ENCODE assay signal across 29 cellular contexts in the genomic region with DNA sequence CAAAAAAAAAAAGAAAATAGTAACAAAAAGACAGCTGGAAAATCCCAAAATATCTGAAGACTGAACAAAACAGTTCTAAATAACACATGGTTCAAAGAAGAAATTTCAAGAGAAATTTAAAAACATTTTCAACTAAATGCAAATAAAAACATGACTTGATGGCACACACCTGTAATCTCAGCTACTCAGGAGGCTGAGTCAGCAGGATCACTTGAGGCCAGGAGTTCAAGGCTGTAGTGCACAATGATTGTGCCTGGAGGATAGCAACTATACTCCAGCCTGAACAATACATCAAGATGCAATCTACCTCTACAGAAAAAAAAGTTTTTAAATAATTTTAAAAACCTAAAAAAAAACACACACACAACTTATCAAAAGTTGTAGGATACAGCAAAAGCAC. TPM values are rescaled to one million over a fixed set of nuclear protein-coding genes. Genes with fewer than 3 reads are reported as not detected.
DNase-seq lines count a peak whose midpoint lies in the region; ATAC-seq, FAIRE-seq and TF ChIP-seq lines count a peak whose summit lies in the region.
"Had no signal": no experiment of that assay in that cellular context is flagged by ENCODE, and none has a peak within 500 bp of the region (broad histone marks: within the 10 kb centered on the region; RNA-seq: fewer than 3 reads in every experiment).

No MANE protein-coding gene starts in this region.

- H3K18ac ChIP-seq in IMR-90 (ENCODE audit: low read depth, low read length): no peak overlapping the region

- H3K4me3 ChIP-seq in IMR-90 (ENCODE audit: insufficient read depth, low read depth, low read length) (no peak overlapping the region), K562 (no peak overlapping the region), parathyroid adenoma (ENCODE audit: low read depth, low read length) (no peak overlapping the region), H7 (ENCODE audit: insufficient read depth, low read depth, low read length) (no peak overlapping the region)
- H3K4me3 ChIP-seq: BLaER1, GM12878 had no signal

- H3K56ac ChIP-seq in IMR-90 (ENCODE audit: extremely low read depth, insufficient read depth, low read length): no peak overlapping the region

- H2BK120ac ChIP-seq in IMR-90 (ENCODE audit: low read depth, low read length): no peak overlapping the region

- no peak overlapping the region for H4K5ac ChIP-seq in IMR-90 (ENCODE audit: low read depth, low read length)

- intact Hi-C loops in natural killer cell (cut with micrococcal nuclease) (no loop called here), IMR-90 (cut with micrococcal nuclease) (no loop called here), K562 (cut with micrococcal nuclease) (no loop called here)
- intact Hi-C loops in activated T-helper 2 cell treated with anti-CD3 and anti-CD28 coated beads, Interferon-gamma antibody, Interleukin-2, Interleukin-4, amounts not matched to agents 10 μg/mL and 5 μg/mL and 100 μg/mL, durations not matched to agents 14 hours and 24 hours and 36 hours (cut with micrococcal nuclease): no loop called here

- H3K4ac ChIP-seq in IMR-90 (ENCODE audit: low read depth, low read length): no peak overlapping the region

- H3K9me1 ChIP-seq in IMR-90 (ENCODE audit: insufficient read depth, low read length) (no peaks in the 10 kb centered on the region), K562 (ENCODE audit: control insufficient read depth, insufficient read depth, low read length) (peaks cover 3% of the 10 kb centered on the region)

- TF ChIP-seq EP300 in K562 (IDR thresholded peaks at IDR 0.05; ENCODE audit: low read length): no peak

- DNase-seq in natural killer cell (no peak), IMR-90 (no peak), K562 (ENCODE audit: extremely low read depth in 1 of 4, low spot score in 3 of 4) (no peak), H7 (no peak)
- DNase-seq in natural killer cell treated with Interleukin-12 subunit alpha and Interleukin-12 subunit beta and Interleukin-15 and Interleukin-18, amount 100 ng/mL, for 72 hours (ENCODE audit: low spot score): no peak
- DNase-seq in activated T-helper 2 cell treated with anti-CD3 and anti-CD28 coated beads, Interferon-gamma antibody, Interleukin-2, Interleukin-4, amounts not matched to agents 10 μg/mL and 5 μg/mL and 100 μg/mL, durations not matched to agents 14 hours and 24 hours and 36 hours (ENCODE audit: low spot score): no peak
- DNase-seq in activated CD8-positive, alpha-beta T cell treated with anti-CD3 and anti-CD28 coated beads, Interleukin-2, amount 10 ng/mL, durations not matched to agents 7 days and 5 days: no peak
- DNase-seq: 8988T; ACHN; BE2C; C1 segment of cervical spinal cord; Caco-2; Calu3; CD4-positive, alpha-beta T cell; CD8-positive, alpha-beta T cell; DMS 273 treated with DMSO at 0.1 percent for 48 hours; DMS153; DMS53; DMS79; DND-41; EL; GDM1 had no signal

- no peak overlapping the region for H4K91ac ChIP-seq in IMR-90 (ENCODE audit: insufficient read depth, low read depth, low read length)

- no peak overlapping the region for H2BK20ac ChIP-seq in IMR-90 (ENCODE audit: low read depth, low read length)

- H3K27me3 Mint-ChIP-seq in natural killer cell (ENCODE audit: low read depth in 2 of 2): no peaks in the 10 kb centered on the region
- no peaks in the 10 kb centered on the region for H3K27me3 Mint-ChIP-seq in natural killer cell treated with Interleukin-12 subunit alpha and Interleukin-12 subunit beta and Interleukin-15 and Interleukin-18, amount 100 ng/mL, for 72 hours
- no peaks in the 10 kb centered on the region for H3K27me3 Mint-ChIP-seq in activated T-helper 2 cell treated with anti-CD3 and anti-CD28 coated beads, Interferon-gamma antibody, Interleukin-2, Interleukin-4, amounts not matched to agents 10 μg/mL and 5 μg/mL and 100 μg/mL, durations not matched to agents 14 hours and 24 hours and 36 hours (ENCODE audit: low read depth)
- no peaks in the 10 kb centered on the region for H3K27me3 Mint-ChIP-seq in activated CD8-positive, alpha-beta T cell treated with anti-CD3 and anti-CD28 coated beads, Interleukin-2, amount 10 ng/mL, durations not matched to agents 7 days and 5 days (ENCODE audit: low read depth)
- H3K27me3 Mint-ChIP-seq: CD4-positive, alpha-beta T cell had no signal

- H3K4me3 Mint-ChIP-seq in natural killer cell: no peak overlapping the region
- no peak overlapping the region for H3K4me3 Mint-ChIP-seq in natural killer cell treated with Interleukin-12 subunit alpha and Interleukin-12 subunit beta and Interleukin-15 and Interleukin-18, amount 100 ng/mL, for 72 hours
- no peak overlapping the region for H3K4me3 Mint-ChIP-seq in activated T-helper 2 cell treated with anti-CD3 and anti-CD28 coated beads, Interferon-gamma antibody, Interleukin-2, Interleukin-4, amounts not matched to agents 10 μg/mL and 5 μg/mL and 100 μg/mL, durations not matched to agents 14 hours and 24 hours and 36 hours (ENCODE audit: low read depth)
- no peak overlapping the region for H3K4me3 Mint-ChIP-seq in activated CD8-positive, alpha-beta T cell treated with anti-CD3 and anti-CD28 coated beads, Interleukin-2, amount 10 ng/mL, durations not matched to agents 7 days and 5 days
- H3K4me3 Mint-ChIP-seq: CD14-positive monocyte; CD4-positive, alpha-beta T cell; CD8-positive, alpha-beta T cell had no signal

- H3K27me3 ChIP-seq in IMR-90 (ENCODE audit: control insufficient read depth, insufficient read depth, low read length) (no peaks in the 10 kb centered on the region), K562 (ENCODE audit: control insufficient read depth in 2 of 2, insufficient read depth in 2 of 2, low read length in 2 of 2) (no peaks in the 10 kb centered on the region), parathyroid adenoma (ENCODE audit: control insufficient read depth, insufficient read depth, low read length) (no peaks in the 10 kb centered on the region), H7 (ENCODE audit: control insufficient read depth, insufficient read depth, low read length) (no peaks in the 10 kb centered on the region)
- H3K27me3 ChIP-seq: BE2C, BLaER1 had no signal

- no peak overlapping the region for H3K14ac ChIP-seq in IMR-90 (replicated peaks; ENCODE audit: low read depth, low read length)

- POLR2A ChIA-PET in IMR-90 (lab: Charles Lee; ENCODE audit: unreplicated experiment): interaction anchor here (0.6 kb wide), 1 partner anchor 88 kb away, joined by 3 read pairs; no protein-coding TSS in a partner anchor
- POLR2A ChIA-PET in K562 (lab: Yijun Ruan, JAX): interaction anchor here (1.2 kb wide), 1 partner anchor 22 kb away, joined by 3 read pairs; the partner anchor contains the start of gene ASF1A
- POLR2A ChIA-PET in activated CD8-positive, alpha-beta T cell treated with anti-CD3 and anti-CD28 coated beads, Interleukin-2, amount 10 ng/mL, durations not matched to agents 7 days and 5 days (lab: Charles Lee): interaction anchor here (0.6 kb wide), 1 partner anchor 19 kb away, joined by 3 read pairs; no protein-coding TSS in a partner anchor

- CTCF ChIA-PET in IMR-90 (lab: Yijun Ruan, JAX) (interaction anchor here (0.6 kb wide), 1 partner anchor 40 kb away, joined by 4 read pairs; no protein-coding TSS in a partner anchor), K562 (lab: Yijun Ruan, JAX; ENCODE audit: low intra/inter-chr PET ratio) (no interaction called here)
- CTCF ChIA-PET in activated CD8-positive, alpha-beta T cell treated with anti-CD3 and anti-CD28 coated beads, Interleukin-2, amount 10 ng/mL, durations not matched to agents 7 days and 5 days (lab: Charles Lee): no interaction called here

- no peaks in the 10 kb centered on the region for H3K9me3 Mint-ChIP-seq in natural killer cell
- no peaks in the 10 kb centered on the region for H3K9me3 Mint-ChIP-seq in natural killer cell treated with Interleukin-12 subunit alpha and Interleukin-12 subunit beta and Interleukin-15 and Interleukin-18, amount 100 ng/mL, for 72 hours
- H3K9me3 Mint-ChIP-seq in activated T-helper 2 cell treated with anti-CD3 and anti-CD28 coated beads, Interferon-gamma antibody, Interleukin-2, Interleukin-4, amounts not matched to agents 10 μg/mL and 5 μg/mL and 100 μg/mL, durations not matched to agents 14 hours and 24 hours and 36 hours: peaks cover 24% of the 10 kb centered on the region
- no peaks in the 10 kb centered on the region for H3K9me3 Mint-ChIP-seq in activated CD8-positive, alpha-beta T cell treated with anti-CD3 and anti-CD28 coated beads, Interleukin-2, amount 10 ng/mL, durations not matched to agents 7 days and 5 days (ENCODE audit: insufficient read depth)

- TF ChIP-seq POLR2A in IMR-90 (IDR thresholded peaks at IDR 0.05; ENCODE audit: low read depth, low read length) (no peak), K562 (conservative IDR thresholded peaks at IDR 0.05) (no peak)

- BruUV-seq in IMR-90 (replicated peaks; lab: Mats Ljungman, UMichigan): no TSS peak
- no TSS peak for BruUV-seq in K562 (replicated peaks; lab: Mats Ljungman, UMichigan)

- H3K79me2 ChIP-seq in K562 (ENCODE audit: control insufficient read depth, insufficient read depth, low read length) (0 out of 3 replicates have a peak, but pooled peaks cover 5% of the 10 kb centered on the region), parathyroid adenoma (peaks cover 33% of the 10 kb centered on the region)

- no peaks in the 10 kb centered on the region for H3K36me3 ChIP-seq in IMR-90 (ENCODE audit: control insufficient read depth, insufficient read depth, low read length)
- H3K36me3 ChIP-seq in K562 (ENCODE audit: control insufficient read depth, insufficient read depth, low read length): no peaks in the 10 kb centered on the region; the same call in 2 of the 3 replicates
- H3K36me3 ChIP-seq in parathyroid adenoma (ENCODE audit: control insufficient read depth, insufficient read depth, low read length): no peaks in the 10 kb centered on the region
- no peaks in the 10 kb centered on the region for H3K36me3 ChIP-seq in H7 (replicated peaks; ENCODE audit: control insufficient read depth, insufficient read depth, low read length)
- H3K36me3 ChIP-seq: BE2C had no signal

- no peak overlapping the region for H2BK5ac ChIP-seq in IMR-90 (ENCODE audit: low read depth, low read length, poor library complexity, severe bottlenecking)

- TF ChIP-seq CTCF in natural killer cell (IDR thresholded peaks at IDR 0.05) (no peak), IMR-90 (conservative IDR thresholded peaks at IDR 0.05; ENCODE audit: low read depth, low read length) (no peak), K562 (IDR thresholded peaks at IDR 0.05 in 2 of 3, conservative IDR thresholded peaks at IDR 0.05 in 1 of 3; ENCODE audit: insufficient read depth in 2 of 3, low read depth in 1 of 3, low read length in 3 of 3) (no peak), parathyroid adenoma (IDR thresholded peaks at IDR 0.05) (no peak)

- H3K27ac ChIP-seq in IMR-90 (ENCODE audit: insufficient read depth, low read length) (no peak overlapping the region), K562 (ENCODE audit: extremely low read depth, low read depth, low read length) (no peak overlapping the region), parathyroid adenoma (peak overlapping the region; percentile 8)
- H3K27ac ChIP-seq: BLaER1 had no signal

- ATAC-seq in natural killer cell: no peak
- no peak for ATAC-seq in natural killer cell treated with Interleukin-12 subunit alpha and Interleukin-12 subunit beta and Interleukin-15 and Interleukin-18, amount 100 ng/mL, for 72 hours
- ATAC-seq in IMR-90 (ENCODE audit: low read depth): no peak
- ATAC-seq in K562: no peak
- ATAC-seq in activated CD8-positive, alpha-beta T cell treated with anti-CD3 and anti-CD28 coated beads, Interleukin-2, amount 10 ng/mL, durations not matched to agents 7 days and 5 days: no peak
- ATAC-seq: CD8-positive, alpha-beta T cell; GM12878 had no signal

- dilution Hi-C loops in IMR-90 (cut with HindIII; ENCODE audit: low sequenced_read_pairs, unreplicated experiment): no loop called here

- no peak overlapping the region for H2AK9ac ChIP-seq in IMR-90 (replicated peaks; ENCODE audit: low read depth, low read length, poor library complexity)

- H2BK15ac ChIP-seq in IMR-90 (ENCODE audit: low read depth, low read length): no peak overlapping the region

- no peaks in the 10 kb centered on the region for H3K36me3 Mint-ChIP-seq in natural killer cell
- H3K36me3 Mint-ChIP-seq in natural killer cell treated with Interleukin-12 subunit alpha and Interleukin-12 subunit beta and Interleukin-15 and Interleukin-18, amount 100 ng/mL, for 72 hours: no peaks in the 10 kb centered on the region
- H3K36me3 Mint-ChIP-seq in activated T-helper 2 cell treated with anti-CD3 and anti-CD28 coated beads, Interferon-gamma antibody, Interleukin-2, Interleukin-4, amounts not matched to agents 10 μg/mL and 5 μg/mL and 100 μg/mL, durations not matched to agents 14 hours and 24 hours and 36 hours (ENCODE audit: low read depth): peaks cover 30% of the 10 kb centered on the region
- peaks cover 26% of the 10 kb centered on the region for H3K36me3 Mint-ChIP-seq in activated CD8-positive, alpha-beta T cell treated with anti-CD3 and anti-CD28 coated beads, Interleukin-2, amount 10 ng/mL, durations not matched to agents 7 days and 5 days (ENCODE audit: low read depth)

- H3K27ac Mint-ChIP-seq in natural killer cell: peak overlapping the region; percentile 7 to 10
- no peak overlapping the region for H3K27ac Mint-ChIP-seq in natural killer cell treated with Interleukin-12 subunit alpha and Interleukin-12 subunit beta and Interleukin-15 and Interleukin-18, amount 100 ng/mL, for 72 hours
- no peak overlapping the region for H3K27ac Mint-ChIP-seq in activated T-helper 2 cell treated with anti-CD3 and anti-CD28 coated beads, Interferon-gamma antibody, Interleukin-2, Interleukin-4, amounts not matched to agents 10 μg/mL and 5 μg/mL and 100 μg/mL, durations not matched to agents 14 hours and 24 hours and 36 hours
- H3K27ac Mint-ChIP-seq in activated CD8-positive, alpha-beta T cell treated with anti-CD3 and anti-CD28 coated beads, Interleukin-2, amount 10 ng/mL, durations not matched to agents 7 days and 5 days: no peak overlapping the region
- H3K27ac Mint-ChIP-seq: CD4-positive, alpha-beta T cell; CD8-positive, alpha-beta T cell had no signal

- H3K79me1 ChIP-seq in IMR-90 (ENCODE audit: low read depth in 1 of 2, low read length in 2 of 2): peaks cover 6 to 10% of the 10 kb centered on the region in 2 experiments; a peak in 2 of 4 replicates

- no peak overlapping the region for H2AK5ac ChIP-seq in IMR-90 (ENCODE audit: low read depth, low read length)

- H3K4me1 ChIP-seq in IMR-90 (ENCODE audit: control insufficient read depth, insufficient read depth, low read length) (peaks cover 2% of the 10 kb centered on the region; the same call in 1 of the 2 replicates), K562 (replicated peaks in 1 of 2; ENCODE audit: control insufficient read depth in 2 of 2, insufficient read depth in 2 of 2, low read length in 2 of 2) (no peaks in the 10 kb centered on the region), parathyroid adenoma (peaks cover 8% of the 10 kb centered on the region)
- H3K4me1 ChIP-seq: BE2C, BLaER1 had no signal

- H4K20me1 ChIP-seq in IMR-90 (ENCODE audit: insufficient read depth, low read length) (no peaks in the 10 kb centered on the region), K562 (replicated peaks; ENCODE audit: control insufficient read depth, insufficient read depth, low read length) (no peaks in the 10 kb centered on the region)
- H4K20me1 ChIP-seq: BLaER1 had no signal

- no peak overlapping the region for H4K8ac ChIP-seq in IMR-90 (ENCODE audit: low read depth in 2 of 2, low read length in 2 of 2)

- FAIRE-seq in K562 (lab: Jason Lieb, UNC): no peak
- FAIRE-seq: A204.1, GM12878, GM12892, GM18507 had no signal

- H3K9ac ChIP-seq in IMR-90 (ENCODE audit: low read depth, low read length) (no peak overlapping the region), K562 (ENCODE audit: insufficient read depth in 1 of 2, low read depth in 2 of 2, low read length in 2 of 2) (no peak overlapping the region), parathyroid adenoma (no peak overlapping the region)
- H3K9ac ChIP-seq: BLaER1 had no signal

- H3K4me2 ChIP-seq in IMR-90 (ENCODE audit: low read depth, low read length) (no peak overlapping the region), K562 (ENCODE audit: insufficient read depth, low read length) (no peak overlapping the region), parathyroid adenoma (ENCODE audit: low read length) (peak overlapping the region; percentile 34)
- H3K4me2 ChIP-seq: BLaER1 had no signal

- in situ Hi-C loops in IMR-90 (cut with MboI; ENCODE audit: low sequenced_read_pairs): no loop called here
- in situ Hi-C loops in K562 (cut with MboI): no loop called here

- H3K23ac ChIP-seq in IMR-90 (ENCODE audit: low read depth, low read length): no peak overlapping the region

- no peaks in the 10 kb centered on the region for H3K9me3 ChIP-seq in IMR-90 (ENCODE audit: control insufficient read depth, insufficient read depth, low read length)
- H3K9me3 ChIP-seq in K562 (replicated peaks; ENCODE audit: control insufficient read depth, insufficient read depth, low read depth, low read length): no peaks in the 10 kb centered on the region
- no peaks in the 10 kb centered on the region for H3K9me3 ChIP-seq in parathyroid adenoma (ENCODE audit: control insufficient read depth, low read length)
- H3K9me3 ChIP-seq: BE2C, Caco-2 had no signal

- peaks cover 42 to 55% of the 10 kb centered on the region in 2 donors for H3K4me1 Mint-ChIP-seq in natural killer cell
- peaks cover 32 to 45% of the 10 kb centered on the region in 2 donors for H3K4me1 Mint-ChIP-seq in natural killer cell treated with Interleukin-12 subunit alpha and Interleukin-12 subunit beta and Interleukin-15 and Interleukin-18, amount 100 ng/mL, for 72 hours (ENCODE audit: low read depth in 2 of 2)
- H3K4me1 Mint-ChIP-seq in activated T-helper 2 cell treated with anti-CD3 and anti-CD28 coated beads, Interferon-gamma antibody, Interleukin-2, Interleukin-4, amounts not matched to agents 10 μg/mL and 5 μg/mL and 100 μg/mL, durations not matched to agents 14 hours and 24 hours and 36 hours (ENCODE audit: low read depth): peaks cover 27% of the 10 kb centered on the region
- H3K4me1 Mint-ChIP-seq in activated CD8-positive, alpha-beta T cell treated with anti-CD3 and anti-CD28 coated beads, Interleukin-2, amount 10 ng/mL, durations not matched to agents 7 days and 5 days (ENCODE audit: low read depth): peaks cover 5% of the 10 kb centered on the region

- no peak for TF ChIP-seq RAD21 in IMR-90 (IDR thresholded peaks at IDR 0.05; ENCODE audit: low read length)
- TF ChIP-seq RAD21 in K562 (CRISPR knock-in tag; conservative IDR thresholded peaks at IDR 0.05 in 1 of 2, IDR thresholded peaks at IDR 0.05 in 1 of 2): no peak

- H2AFZ ChIP-seq in IMR-90 (replicated peaks; ENCODE audit: low read length, poor library complexity) (no peak overlapping the region), K562 (ENCODE audit: low read depth, low read length) (no peak overlapping the region), parathyroid adenoma (no peak overlapping the region)

RNA-seq across cellular contexts. Expression of gene ASF1A, which starts 21.6 kb away (rescaled TPM):
- 10 to 100 TPM in 2 of 3 donors, 1 to 10 TPM in 1; 9.2 to 14.5 (median 10.8) TPM for total RNA-seq in natural killer cell
- 10 to 100 TPM; 15.9 to 36.4 TPM for total RNA-seq in natural killer cell treated with Interleukin-12 subunit alpha and Interleukin-12 subunit beta and Interleukin-15 and Interleukin-18, amount 100 ng/mL, for 72 hours
- 11.1 and 24.4 TPM in 2 replicates for total RNA-seq in IMR-90 (2012; rRNA removed)
- 7.2 and 10.1 TPM in 2 replicates for polyA plus RNA-seq in IMR-90 (2012; rRNA removed)
- polyA plus RNA-seq in IMR-90 (2012; cell fraction: cytosol; rRNA removed): 3.5 and 5.2 TPM in 2 replicates
- 1.7 and 6.5 TPM in 2 replicates for polyA plus RNA-seq in IMR-90 (2012; cell fraction: nucleus; rRNA removed; ENCODE audit: low replicate concordance)
- 12.1 and 19.2 TPM in 2 replicates for total RNA-seq in K562 (2011; cell fraction: chromatin; rRNA removed; ENCODE audit: low replicate concordance)
- total RNA-seq in K562 (2011; cell fraction: nucleolus; rRNA removed): 6.8 and 7.5 TPM in 2 replicates
- total RNA-seq in K562 (2011; cell fraction: nucleoplasm; rRNA removed): 8.8 and 12.4 TPM in 2 replicates
- 31.8 and 34.6 TPM in 2 replicates for total RNA-seq in K562 (2014; rRNA removed)
- 45.3 and 49.5 TPM in 2 replicates for total RNA-seq in K562 (2014; rRNA removed; fragmentation: Illumina TruSeq; extraction: Trizol)
- total RNA-seq in K562 (2015; rRNA removed; fragmentation: Illumina TruSeq; extraction: Trizol): 28.8 and 31.5 TPM in 2 replicates
- 42.4 and 49.4 TPM in 2 replicates for total RNA-seq in K562 (2021)
- 26.8 and 37.0 TPM in 2 replicates for polyA plus RNA-seq in K562 (2011; rRNA removed)
- polyA plus RNA-seq in K562 (2011; cell fraction: cytosol; rRNA removed): 9.0 and 9.9 TPM in 2 replicates
- polyA plus RNA-seq in K562 (2011; cell fraction: nucleus; rRNA removed): 7.4 and 10.5 TPM in 2 replicates
- 24.5 and 25.5 TPM in 2 replicates for polyA plus RNA-seq in K562 (2012)
- 35.0 and 36.2 TPM in 2 replicates for polyA plus RNA-seq in K562 (2014; fragmentation: Illumina TruSeq; extraction: Trizol)
- polyA plus RNA-seq in K562 (2014; fragmentation: Nextera tagmentation; extraction: Ambion mirVana): 10 to 100 TPM; 32.1 to 34.8 TPM
- 33.2 and 34.5 TPM in 2 replicates for polyA plus RNA-seq in K562 (2014; rRNA removed)
- polyA minus RNA-seq in K562 (2011; rRNA and poly(A)+ RNA removed): 23.1 and 25.9 TPM in 2 replicates
- polyA minus RNA-seq in K562 (2011; cell fraction: cytosol; rRNA and poly(A)+ RNA removed): 7.7 and 13.6 TPM in 2 replicates
- polyA minus RNA-seq in K562 (2011; cell fraction: nucleus; rRNA and poly(A)+ RNA removed): 13.7 and 21.2 TPM in 2 replicates
- 33.9 and 34.1 TPM in 2 replicates for total RNA-seq in activated T-helper 2 cell treated with anti-CD3 and anti-CD28 coated beads, Interferon-gamma antibody, Interleukin-2, Interleukin-4, amounts not matched to agents 10 μg/mL and 5 μg/mL and 100 μg/mL, durations not matched to agents 14 hours and 24 hours and 36 hours
- 26.4 and 27.1 TPM in 2 replicates for total RNA-seq in H7 (2014; rRNA removed; shearing (Covaris generic))
- 10 to 100 TPM; 49.4 to 51.1 TPM for total RNA-seq in activated CD8-positive, alpha-beta T cell treated with anti-CD3 and anti-CD28 coated beads, Interleukin-2, amount 10 ng/mL, durations not matched to agents 7 days and 5 days

Comparison
In these comparisons a context has a peak if more than half of its experiments do, and no peak if none do; other contexts are left out.
1. H3K27ac Mint-ChIP-seq: peak in natural killer cell (2 of 2); none in natural killer cell treated with Interleukin-12 subunit alpha and Interleukin-12 subunit beta and Interleukin-15 and Interleukin-18, amount 100 ng/mL, for 72 hours (0 of 2), activated T-helper 2 cell treated with anti-CD3 and anti-CD28 coated beads, Interferon-gamma antibody, Interleukin-2, Interleukin-4, amounts not matched to agents 10 μg/mL and 5 μg/mL and 100 μg/mL, durations not matched to agents 14 hours and 24 hours and 36 hours (single experiment) and activated CD8-positive, alpha-beta T cell treated with anti-CD3 and anti-CD28 coated beads, Interleukin-2, amount 10 ng/mL, durations not matched to agents 7 days and 5 days (single experiment).